In genomic region chr5:2204366-2205184, GRCh38 we compare ENCODE assay signal across 21 cellular contexts.
A peak's percentile ranks its signal among the peaks of the same experiment; 100 is the strongest.
DNase-seq lines count a peak whose midpoint lies in the region; ATAC-seq and TF ChIP-seq lines count a peak whose summit lies in the region.
"Had no signal": no experiment of that assay in that cellular context is flagged by ENCODE, and none has a peak within 500 bp of the region (broad histone marks: within the 10 kb centered on the region; RNA-seq: fewer than 3 reads in every experiment).

No MANE protein-coding gene starts in this region.

- no peaks in the 10 kb centered on the region for H3K27me3 Mint-ChIP-seq in osteocyte (ENCODE audit: unreplicated experiment)

- no peak overlapping the region for H3K4me3 Mint-ChIP-seq in osteocyte (ENCODE audit: unreplicated experiment)
- H3K4me3 Mint-ChIP-seq: CD4-positive, alpha-beta memory T cell had no signal

- H3K9me3 ChIP-seq in lung (ENCODE audit: control insufficient read depth in 2 of 2, insufficient read depth in 1 of 2, low read length in 1 of 2) (peaks cover 0 to 2% of the 10 kb centered on the region in 2 donors), osteoblast (ENCODE audit: low read depth, low read length) (no peaks in the 10 kb centered on the region)
- H3K9me3 ChIP-seq in effector memory CD4-positive, alpha-beta T cell (ENCODE audit: control insufficient read depth, low read length) = no peaks in the 10 kb centered on the region
- H3K9me3 ChIP-seq: Caco-2 had no signal

- H3K36me3 Mint-ChIP-seq in osteocyte (ENCODE audit: unreplicated experiment) = no peaks in the 10 kb centered on the region
- H3K36me3 Mint-ChIP-seq: CD4-positive, alpha-beta memory T cell had no signal

- TF ChIP-seq CTCF in coronary artery (IDR thresholded peaks at IDR 0.05) (no peak), lung (IDR thresholded peaks at IDR 0.05; ENCODE audit: control extremely low read depth, extremely low read depth) (no peak), osteocyte (IDR thresholded peaks at IDR 0.05) (no peak), osteoblast (IDR thresholded peaks at IDR 0.05; ENCODE audit: extremely low read depth, low read depth, low read length) (no peak)

- H3K27ac ChIP-seq in coronary artery (no peak overlapping the region), lung (ENCODE audit: low read depth in 1 of 2, low read length in 1 of 2) (no peak overlapping the region), osteoblast (ENCODE audit: low read depth, low read length) (no peak overlapping the region)
- no peak overlapping the region for H3K27ac ChIP-seq in effector memory CD4-positive, alpha-beta T cell (ENCODE audit: insufficient read depth, low read length, poor library complexity, severe bottlenecking)
- H3K27ac ChIP-seq: GM23248 had no signal

- H3K4me1 Mint-ChIP-seq in osteocyte (ENCODE audit: unreplicated experiment) = no peaks in the 10 kb centered on the region
- H3K4me1 Mint-ChIP-seq: CD4-positive, alpha-beta memory T cell had no signal

- no peaks in the 10 kb centered on the region for H3K79me2 ChIP-seq in osteoblast (ENCODE audit: insufficient read depth, low read length)

- H3K27me3 ChIP-seq in lung (ENCODE audit: control insufficient read depth, insufficient read depth) = no peaks in the 10 kb centered on the region
- H3K27me3 ChIP-seq in effector memory CD4-positive, alpha-beta T cell (replicated peaks; ENCODE audit: control insufficient read depth, insufficient read depth, low read length, poor library complexity, severe bottlenecking) = no peaks in the 10 kb centered on the region
- H3K27me3 ChIP-seq in osteoblast (ENCODE audit: insufficient read depth, low read length) = no peaks in the 10 kb centered on the region

- H3K36me3 ChIP-seq in lung (ENCODE audit: control insufficient read depth in 2 of 2, insufficient read depth in 2 of 2, low read length in 2 of 2) = no peaks in the 10 kb centered on the region
- no peaks in the 10 kb centered on the region for H3K36me3 ChIP-seq in effector memory CD4-positive, alpha-beta T cell (ENCODE audit: control insufficient read depth, insufficient read depth, low read length)
- H3K36me3 ChIP-seq in osteoblast (ENCODE audit: insufficient read depth, low read length) = no peaks in the 10 kb centered on the region

- H3K4me3 ChIP-seq in coronary artery = no peak overlapping the region
- H3K4me3 ChIP-seq in lung = no peak overlapping the region
- no peak overlapping the region for H3K4me3 ChIP-seq in effector memory CD4-positive, alpha-beta T cell (ENCODE audit: insufficient read depth, low read depth, low read length, poor library complexity, severe bottlenecking)
- H3K4me3 ChIP-seq in osteoblast (ENCODE audit: insufficient read depth, low read length) = no peak overlapping the region
- H3K4me3 ChIP-seq: GM23248 had no signal

- H3K4me2 ChIP-seq in osteoblast (ENCODE audit: insufficient read depth, low read length) = no peak overlapping the region

- no peaks in the 10 kb centered on the region for H4K20me1 ChIP-seq in osteoblast (ENCODE audit: insufficient read depth, low read length)

- H3K4me1 ChIP-seq in lung (ENCODE audit: control insufficient read depth in 2 of 2, insufficient read depth in 2 of 2, low read length in 2 of 2) = no peaks in the 10 kb centered on the region
- no peaks in the 10 kb centered on the region for H3K4me1 ChIP-seq in effector memory CD4-positive, alpha-beta T cell (ENCODE audit: control insufficient read depth, insufficient read depth, low read length, poor library complexity, severe bottlenecking)
- H3K4me1 ChIP-seq in osteoblast (ENCODE audit: insufficient read depth, low read length) = no peaks in the 10 kb centered on the region
- H3K4me1 ChIP-seq: Caco-2 had no signal

- H2AFZ ChIP-seq in osteoblast (ENCODE audit: low read length) = no peak overlapping the region
- H2AFZ ChIP-seq: GM23248 had no signal

- no peak for ATAC-seq in lung (ENCODE audit: insufficient read depth, low FRiP score)
- ATAC-seq: Panc1 had no signal

- DNase-seq in D341Med (ENCODE audit: low spot score) = peak; percentile 8
- peak; percentile 52 for DNase-seq in coronary artery (ENCODE audit: low spot score)
- DNase-seq in lung (ENCODE audit: low spot score) = peak; percentile 26
- DNase-seq in osteocyte (ENCODE audit: extremely low spot score, unreplicated experiment) = peak; percentile 79
- DNase-seq in HT-29 (ENCODE audit: low spot score) = no peak
- no peak for DNase-seq in effector memory CD4-positive, alpha-beta T cell
- no peak for DNase-seq in osteoblast (ENCODE audit: insufficient read length, low spot score, missing footprints)
- no peak for DNase-seq in NCI-H345 (lab: John Stamatoyannopoulos, UW)
- DNase-seq: Caco-2; CD4-positive, alpha-beta memory T cell; DMS153; GM23248; HCEC 1CT; KG1; NCI-H1092 treated with DMSO at 0.1 percent for 48 hours; NCI-H1436 treated with DMSO at 0.1 percent for 48 hours; NCI-H1930; NCI-H2227 treated with DMSO at 0.1 percent for 48 hours; NCI-H510A treated with DMSO at 0.1 percent for 48 hours; NCI-H748 treated with DMSO at 0.1 percent for 48 hours had no signal

- peaks cover 4% of the 10 kb centered on the region for H3K9me3 Mint-ChIP-seq in osteocyte (ENCODE audit: unreplicated experiment)

- H3K27ac Mint-ChIP-seq in osteocyte (ENCODE audit: unreplicated experiment) = no peak overlapping the region
- H3K27ac Mint-ChIP-seq: CD4-positive, alpha-beta memory T cell had no signal

- WGBS in lung, 2 donors = 85 to 89% methylated on average over 21 of the region's 21 CpGs

Comparison
In these comparisons a context has a peak if more than half of its experiments do, and no peak if none do; other contexts are left out.
1. DNase-seq: peak in D341Med (single experiment), coronary artery (single experiment), lung (single experiment) and osteocyte (single experiment); none in HT-29 (single experiment), effector memory CD4-positive, alpha-beta T cell (0 of 3), osteoblast (single experiment) and NCI-H345 (single experiment).